ENCODE assay signal across 11 cellular contexts in genomic region chr4:136637071-136637777, GRCh38.
A peak's percentile ranks its signal among the peaks of the same experiment; 100 is the strongest.
DNase-seq lines count a peak whose midpoint lies in the region; ATAC-seq and TF ChIP-seq lines count a peak whose summit lies in the region.
"Had no signal": no experiment of that assay in that cellular context is flagged by ENCODE, and none has a peak within 500 bp of the region (broad histone marks: within the 10 kb centered on the region; RNA-seq: fewer than 3 reads in every experiment).

No MANE protein-coding gene starts in this region.

- H3K4me1 Mint-ChIP-seq in WTC11 = peaks cover 18% of the 10 kb centered on the region
- H3K4me1 Mint-ChIP-seq in naive thymus-derived CD4-positive, alpha-beta T cell = peaks cover 0 to 1% (median 0%) of the 10 kb centered on the region in 7 donors

- ATAC-seq in HG03159 (IDR thresholded peaks at IDR 0.05; ENCODE audit: unreplicated experiment) (peak; percentile 49), WTC11 (peak; percentile 72), HG03135 (IDR thresholded peaks at IDR 0.05; ENCODE audit: unreplicated experiment) (no peak)
- no peak for ATAC-seq in naive thymus-derived CD4-positive, alpha-beta T cell
- ATAC-seq: left lung had no signal

- H3K4me1 ChIP-seq in naive thymus-derived CD4-positive, alpha-beta T cell (ENCODE audit: control insufficient read depth in 2 of 2, insufficient read depth in 2 of 2, low read length in 2 of 2) = no peaks in the 10 kb centered on the region
- H3K4me1 ChIP-seq: left lung, SJSA1 had no signal

- no peaks in the 10 kb centered on the region for H3K27me3 ChIP-seq in naive thymus-derived CD4-positive, alpha-beta T cell (ENCODE audit: control insufficient read depth in 2 of 2, insufficient read depth in 2 of 2, low read length in 2 of 2)
- H3K27me3 ChIP-seq: left lung, SJSA1 had no signal

- H3K9me3 Mint-ChIP-seq in WTC11 = peaks cover 9% of the 10 kb centered on the region
- H3K9me3 Mint-ChIP-seq in naive thymus-derived CD4-positive, alpha-beta T cell = peaks cover 0 to 7% (median 0%) of the 10 kb centered on the region in 11 donors

- DNase-seq in EL (peak; percentile 3), WTC11 (ENCODE audit: low spot score) (peak; percentile 76), islet precursor cell (peak; percentile 64), activated gamma-delta T cell treated with Interleukin-2 at 50 U/mL for 16 hours (no peak)
- no peak for DNase-seq in effector CD8-positive, alpha-beta T cell (lab: John Stamatoyannopoulos, UW)
- no peak for DNase-seq in naive thymus-derived CD4-positive, alpha-beta T cell
- DNase-seq: amniotic stem cell had no signal

- H3K27me3 Mint-ChIP-seq in WTC11 (ENCODE audit: low read depth) = no peaks in the 10 kb centered on the region
- H3K27me3 Mint-ChIP-seq in naive thymus-derived CD4-positive, alpha-beta T cell = no peaks in the 10 kb centered on the region

- H3K36me3 ChIP-seq in naive thymus-derived CD4-positive, alpha-beta T cell (ENCODE audit: control insufficient read depth in 2 of 3, insufficient read depth in 3 of 3, low read length in 3 of 3) = no peaks in the 10 kb centered on the region
- H3K36me3 ChIP-seq: left lung, SJSA1 had no signal

- CTCF ChIA-PET in WTC11 (lab: Charles Lee) = no interaction called here
- CTCF ChIA-PET in naive thymus-derived CD4-positive, alpha-beta T cell (lab: Charles Lee) = no interaction called here

- POLR2A ChIA-PET in WTC11 (lab: Charles Lee) = no interaction called here
- POLR2A ChIA-PET in naive thymus-derived CD4-positive, alpha-beta T cell (lab: Charles Lee) = no interaction called here

- intact Hi-C loops in naive thymus-derived CD4-positive, alpha-beta T cell (cut with micrococcal nuclease) = no loop called here

- no peak overlapping the region for H3K4me3 ChIP-seq in naive thymus-derived CD4-positive, alpha-beta T cell (ENCODE audit: low read length)
- H3K4me3 ChIP-seq: left lung, SJSA1 had no signal

- peak; percentile 45; the same call in 1 of the 2 replicates for TF ChIP-seq CTCF in WTC11 (IDR thresholded peaks at IDR 0.05)

- no peak overlapping the region for H3K27ac ChIP-seq in naive thymus-derived CD4-positive, alpha-beta T cell (ENCODE audit: low read depth, low read length)
- H3K27ac ChIP-seq: left lung, SJSA1 had no signal

- no peaks in the 10 kb centered on the region for H3K36me3 Mint-ChIP-seq in WTC11
- no peaks in the 10 kb centered on the region for H3K36me3 Mint-ChIP-seq in naive thymus-derived CD4-positive, alpha-beta T cell

- peak overlapping the region; percentile 76 for H3K27ac Mint-ChIP-seq in WTC11
- no peak overlapping the region for H3K27ac Mint-ChIP-seq in naive thymus-derived CD4-positive, alpha-beta T cell

- H3K9me3 ChIP-seq in naive thymus-derived CD4-positive, alpha-beta T cell (ENCODE audit: control insufficient read depth in 2 of 3, low read length in 3 of 3) = no peaks in the 10 kb centered on the region
- H3K9me3 ChIP-seq: left lung, SJSA1 had no signal

- H3K4me3 Mint-ChIP-seq in WTC11 = no peak overlapping the region
- H3K4me3 Mint-ChIP-seq in naive thymus-derived CD4-positive, alpha-beta T cell = no peak overlapping the region

TF ChIP-seq in WTC11, 78 proteins besides CTCF, POLR2A, EP300 and RAD21:
- TF ChIP-seq ZNF423 (CRISPR knock-in tag; IDR thresholded peaks at IDR 0.05) = no peak
- TF ChIP-seq, protein P1, sequence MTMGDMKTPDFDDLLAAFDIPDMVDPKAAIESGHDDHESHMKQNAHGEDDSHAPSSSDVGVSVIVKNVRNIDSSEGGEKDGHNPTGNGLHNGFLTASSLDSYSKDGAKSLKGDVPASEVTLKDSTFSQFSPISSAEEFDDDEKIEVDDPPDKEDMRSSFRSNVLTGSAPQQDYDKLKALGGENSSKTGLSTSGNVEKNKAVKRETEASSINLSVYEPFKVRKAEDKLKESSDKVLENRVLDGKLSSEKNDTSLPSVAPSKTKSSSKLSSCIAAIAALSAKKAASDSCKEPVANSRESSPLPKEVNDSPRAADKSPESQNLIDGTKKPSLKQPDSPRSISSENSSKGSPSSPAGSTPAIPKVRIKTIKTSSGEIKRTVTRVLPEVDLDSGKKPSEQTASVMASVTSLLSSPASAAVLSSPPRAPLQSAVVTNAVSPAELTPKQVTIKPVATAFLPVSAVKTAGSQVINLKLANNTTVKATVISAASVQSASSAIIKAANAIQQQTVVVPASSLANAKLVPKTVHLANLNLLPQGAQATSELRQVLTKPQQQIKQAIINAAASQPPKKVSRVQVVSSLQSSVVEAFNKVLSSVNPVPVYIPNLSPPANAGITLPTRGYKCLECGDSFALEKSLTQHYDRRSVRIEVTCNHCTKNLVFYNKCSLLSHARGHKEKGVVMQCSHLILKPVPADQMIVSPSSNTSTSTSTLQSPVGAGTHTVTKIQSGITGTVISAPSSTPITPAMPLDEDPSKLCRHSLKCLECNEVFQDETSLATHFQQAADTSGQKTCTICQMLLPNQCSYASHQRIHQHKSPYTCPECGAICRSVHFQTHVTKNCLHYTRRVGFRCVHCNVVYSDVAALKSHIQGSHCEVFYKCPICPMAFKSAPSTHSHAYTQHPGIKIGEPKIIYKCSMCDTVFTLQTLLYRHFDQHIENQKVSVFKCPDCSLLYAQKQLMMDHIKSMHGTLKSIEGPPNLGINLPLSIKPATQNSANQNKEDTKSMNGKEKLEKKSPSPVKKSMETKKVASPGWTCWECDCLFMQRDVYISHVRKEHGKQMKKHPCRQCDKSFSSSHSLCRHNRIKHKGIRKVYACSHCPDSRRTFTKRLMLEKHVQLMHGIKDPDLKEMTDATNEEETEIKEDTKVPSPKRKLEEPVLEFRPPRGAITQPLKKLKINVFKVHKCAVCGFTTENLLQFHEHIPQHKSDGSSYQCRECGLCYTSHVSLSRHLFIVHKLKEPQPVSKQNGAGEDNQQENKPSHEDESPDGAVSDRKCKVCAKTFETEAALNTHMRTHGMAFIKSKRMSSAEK (CRISPR knock-in tag; IDR thresholded peaks at IDR 0.05; ENCODE audit: borderline replicate concordance) = no peak
- TF ChIP-seq, protein P2, sequence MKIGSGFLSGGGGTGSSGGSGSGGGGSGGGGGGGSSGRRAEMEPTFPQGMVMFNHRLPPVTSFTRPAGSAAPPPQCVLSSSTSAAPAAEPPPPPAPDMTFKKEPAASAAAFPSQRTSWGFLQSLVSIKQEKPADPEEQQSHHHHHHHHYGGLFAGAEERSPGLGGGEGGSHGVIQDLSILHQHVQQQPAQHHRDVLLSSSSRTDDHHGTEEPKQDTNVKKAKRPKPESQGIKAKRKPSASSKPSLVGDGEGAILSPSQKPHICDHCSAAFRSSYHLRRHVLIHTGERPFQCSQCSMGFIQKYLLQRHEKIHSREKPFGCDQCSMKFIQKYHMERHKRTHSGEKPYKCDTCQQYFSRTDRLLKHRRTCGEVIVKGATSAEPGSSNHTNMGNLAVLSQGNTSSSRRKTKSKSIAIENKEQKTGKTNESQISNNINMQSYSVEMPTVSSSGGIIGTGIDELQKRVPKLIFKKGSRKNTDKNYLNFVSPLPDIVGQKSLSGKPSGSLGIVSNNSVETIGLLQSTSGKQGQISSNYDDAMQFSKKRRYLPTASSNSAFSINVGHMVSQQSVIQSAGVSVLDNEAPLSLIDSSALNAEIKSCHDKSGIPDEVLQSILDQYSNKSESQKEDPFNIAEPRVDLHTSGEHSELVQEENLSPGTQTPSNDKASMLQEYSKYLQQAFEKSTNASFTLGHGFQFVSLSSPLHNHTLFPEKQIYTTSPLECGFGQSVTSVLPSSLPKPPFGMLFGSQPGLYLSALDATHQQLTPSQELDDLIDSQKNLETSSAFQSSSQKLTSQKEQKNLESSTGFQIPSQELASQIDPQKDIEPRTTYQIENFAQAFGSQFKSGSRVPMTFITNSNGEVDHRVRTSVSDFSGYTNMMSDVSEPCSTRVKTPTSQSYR (CRISPR knock-in tag; IDR thresholded peaks at IDR 0.05) = no peak
- TF ChIP-seq, protein P3, sequence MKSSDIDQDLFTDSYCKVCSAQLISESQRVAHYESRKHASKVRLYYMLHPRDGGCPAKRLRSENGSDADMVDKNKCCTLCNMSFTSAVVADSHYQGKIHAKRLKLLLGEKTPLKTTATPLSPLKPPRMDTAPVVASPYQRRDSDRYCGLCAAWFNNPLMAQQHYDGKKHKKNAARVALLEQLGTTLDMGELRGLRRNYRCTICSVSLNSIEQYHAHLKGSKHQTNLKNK (CRISPR knock-in tag; IDR thresholded peaks at IDR 0.05) = no peak
- TF ChIP-seq TCF7 (CRISPR knock-in tag; IDR thresholded peaks at IDR 0.05; ENCODE audit: low read depth) = no peak
- no peak for TF ChIP-seq USF2 (CRISPR knock-in tag; IDR thresholded peaks at IDR 0.05)
- TF ChIP-seq RELA (CRISPR knock-in tag; IDR thresholded peaks at IDR 0.05; ENCODE audit: borderline replicate concordance) = no peak
- no peak for TF ChIP-seq ZBTB21 (CRISPR knock-in tag; IDR thresholded peaks at IDR 0.05; ENCODE audit: borderline replicate concordance)
- no peak for TF ChIP-seq OVOL2 (CRISPR knock-in tag; IDR thresholded peaks at IDR 0.05; ENCODE audit: borderline replicate concordance)
- no peak for TF ChIP-seq MAX (CRISPR knock-in tag; IDR thresholded peaks at IDR 0.05)
- TF ChIP-seq NR3C1 (CRISPR knock-in tag; conservative IDR thresholded peaks at IDR 0.05; ENCODE audit: low read depth) = no peak

Comparison
In these comparisons a context has a peak if more than half of its experiments do, and no peak if none do; other contexts are left out.
1. DNase-seq: peak in EL (single experiment), WTC11 (single experiment) and islet precursor cell (single experiment); none in effector CD8-positive, alpha-beta T cell (single experiment), naive thymus-derived CD4-positive, alpha-beta T cell (0 of 9) and activated gamma-delta T cell treated with Interleukin-2 at 50 U/mL for 16 hours (single experiment).
2. ATAC-seq: peak in HG03159 (single experiment) and WTC11 (single experiment); none in naive thymus-derived CD4-positive, alpha-beta T cell (single experiment) and HG03135 (single experiment).